19 cellular contexts compared by ENCODE assay signal in the genomic region with DNA sequence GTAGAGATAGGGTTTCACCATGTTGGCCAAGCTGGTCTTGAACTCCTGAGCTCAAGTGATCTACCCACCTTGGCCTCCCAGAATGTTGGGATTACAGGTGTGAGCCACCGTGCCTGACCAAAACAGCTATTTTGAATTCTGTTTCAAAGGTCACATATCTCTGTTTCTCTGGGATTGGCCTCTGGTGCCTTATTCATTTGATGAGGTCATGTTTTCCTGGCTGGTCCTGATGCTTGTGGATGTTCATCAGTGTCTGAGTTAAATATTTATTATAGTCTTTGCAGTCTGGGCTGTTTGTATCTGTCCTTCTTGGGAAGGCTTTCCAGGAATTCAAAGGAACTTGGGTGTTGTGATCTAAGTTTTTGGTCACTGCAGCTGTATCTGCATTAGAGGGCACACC. TPM values are rescaled to one million over a fixed set of nuclear protein-coding genes. Genes with fewer than 3 reads are reported as not detected.
DNase-seq lines count a peak whose midpoint lies in the region; ATAC-seq and TF ChIP-seq lines count a peak whose summit lies in the region.
"Had no signal": no experiment of that assay in that cellular context is flagged by ENCODE, and none has a peak within 500 bp of the region (broad histone marks: within the 10 kb centered on the region; RNA-seq: fewer than 3 reads in every experiment).

No MANE protein-coding gene starts in this region.

- H2AFZ ChIP-seq in PC-9 = no peak overlapping the region
- H2AFZ ChIP-seq: GM23338 had no signal

- no peak for ATAC-seq in GM19324 (IDR thresholded peaks at IDR 0.05; ENCODE audit: low FRiP score, unreplicated experiment)
- ATAC-seq: CD8-positive, alpha-beta T cell; GM12878; GM23338; HCT116 had no signal

- no peak overlapping the region for H3K4me3 ChIP-seq in PC-9
- no peak overlapping the region for H3K4me3 ChIP-seq in mucosa of rectum (ENCODE audit: low read length in 2 of 2)
- H3K4me3 ChIP-seq: BLaER1, GM12878, GM23338 had no signal

- POLR2A ChIA-PET in PC-9 (lab: Charles Lee; ENCODE audit: unreplicated experiment) = no interaction called here

- H3K79me2 ChIP-seq in PC-9 (ENCODE audit: low read depth) = no peaks in the 10 kb centered on the region

- H3K9ac ChIP-seq in mucosa of rectum (ENCODE audit: low read depth in 1 of 2, low read length in 2 of 2) = no peak overlapping the region
- H3K9ac ChIP-seq: BLaER1 had no signal

- H3K9me2 ChIP-seq in PC-9 (ENCODE audit: insufficient read depth) = no peaks in the 10 kb centered on the region

- no peaks in the 10 kb centered on the region for H4K20me1 ChIP-seq in PC-9 (ENCODE audit: insufficient read depth)
- H4K20me1 ChIP-seq: BLaER1 had no signal

- DNase-seq in PC-9 = no peak
- DNase-seq in kidney tubule cell (ENCODE audit: low spot score) = peak; percentile 61
- no peak for DNase-seq in Kasumi-1 (lab: John Stamatoyannopoulos, UW)
- DNase-seq in AML-193 (lab: John Stamatoyannopoulos, UW) = no peak
- DNase-seq: Caco-2; CD4-positive, CD25-positive, alpha-beta regulatory T cell; CD8-positive, alpha-beta T cell; DMS79; EL; GDM1; H9 had no signal

- H3K27me3 ChIP-seq in PC-9 (ENCODE audit: insufficient read depth, low read depth) (no peaks in the 10 kb centered on the region), mucosa of rectum (ENCODE audit: control insufficient read depth in 2 of 2, insufficient read depth in 2 of 2, low read length in 2 of 2) (no peaks in the 10 kb centered on the region)
- H3K27me3 ChIP-seq: BLaER1 had no signal

- H3K9me3 ChIP-seq in PC-9 (ENCODE audit: insufficient read depth, low read depth) (no peaks in the 10 kb centered on the region), mucosa of rectum (ENCODE audit: control insufficient read depth in 2 of 2, low read length in 2 of 2) (no peaks in the 10 kb centered on the region)

- intact Hi-C loops in PC-9 (cut with micrococcal nuclease; ENCODE audit: unreplicated experiment) = no loop called here

- no peak for TF ChIP-seq CTCF in PC-9 (conservative IDR thresholded peaks at IDR 0.05)

- no peaks in the 10 kb centered on the region for H3K36me3 ChIP-seq in PC-9 (ENCODE audit: low read depth)
- no peaks in the 10 kb centered on the region for H3K36me3 ChIP-seq in mucosa of rectum (ENCODE audit: control insufficient read depth in 2 of 2, insufficient read depth in 2 of 2, low read length in 2 of 2)

- CTCF ChIA-PET in PC-9 (lab: Charles Lee) = no interaction called here

- no TSS peak for BruUV-seq in PC-9 (replicated peaks; lab: Mats Ljungman, UMichigan)

- H3K4me1 ChIP-seq in PC-9 (replicated peaks; ENCODE audit: insufficient read depth) (peaks cover 28% of the 10 kb centered on the region), mucosa of rectum (ENCODE audit: control insufficient read depth in 2 of 2, insufficient read depth in 2 of 2, low read length in 2 of 2) (peaks cover 19 to 37% of the 10 kb centered on the region in 2 donors)

- H3K4me2 ChIP-seq in PC-9 = no peak overlapping the region
- H3K4me2 ChIP-seq: BLaER1, GM23338 had no signal

- H3K27ac ChIP-seq in PC-9 (peak overlapping the region; percentile 57; the same call in 1 of the 2 replicates), mucosa of rectum (ENCODE audit: low read depth in 2 of 2, low read length in 2 of 2) (peak overlapping the region; percentile 90 to 94)
- H3K27ac ChIP-seq: BLaER1, C4-2B had no signal

- H3F3A ChIP-seq in PC-9 (ENCODE audit: insufficient read depth, low read depth) = peaks cover 9% of the 10 kb centered on the region; the same call in 1 of the 2 replicates

RNA-seq across cellular contexts. Expression of a gene that starts 5.1 kb away (rescaled TPM):
- 0.61 and 2.0 TPM in 2 replicates for total RNA-seq in PC-9 (2021)
- total RNA-seq: A172, GM23338 had no signal

RNA-seq across cellular contexts. Expression of a gene that starts 5.3 kb away (rescaled TPM):
- total RNA-seq in PC-9 (2021) = 606 and 685 TPM in 2 replicates

RNA-seq across cellular contexts. Expression of a gene that starts 30.3 kb away (rescaled TPM):
- 17.4 and 21.3 TPM in 2 replicates for total RNA-seq in PC-9 (2021)

RNA-seq across cellular contexts. Expression of a gene that starts 42.5 kb away (rescaled TPM):
- total RNA-seq in PC-9 (2021) = 63.2 and 64.2 TPM in 2 replicates
